1 cellular context compared by ENCODE assay signal in the genomic region with DNA sequence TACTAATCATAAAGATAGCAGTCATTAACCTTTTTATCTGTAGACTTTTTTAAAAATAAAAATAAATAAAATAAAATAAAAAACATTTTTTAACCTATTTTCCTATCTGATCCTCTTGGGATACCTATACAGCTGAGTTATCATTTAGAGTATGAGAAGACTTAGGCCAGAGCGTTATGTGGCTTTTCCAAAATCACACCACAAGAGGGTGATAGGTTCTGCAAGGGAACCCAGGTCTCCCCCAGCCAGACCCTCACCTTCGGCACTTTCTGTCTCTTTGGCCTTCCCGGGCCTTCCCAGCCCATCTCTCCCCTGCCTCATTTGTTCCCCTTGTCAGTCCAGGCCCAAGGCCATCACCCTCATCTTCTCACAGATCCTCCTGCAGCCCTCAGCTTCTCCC.
TF ChIP-seq lines count a peak whose summit lies in the region.

No MANE protein-coding gene starts in this region.

TF ChIP-seq in GM23338, 12 proteins besides CTCF, POLR2A, EP300 and RAD21 (continued from another document):
- TF ChIP-seq, protein P1, sequence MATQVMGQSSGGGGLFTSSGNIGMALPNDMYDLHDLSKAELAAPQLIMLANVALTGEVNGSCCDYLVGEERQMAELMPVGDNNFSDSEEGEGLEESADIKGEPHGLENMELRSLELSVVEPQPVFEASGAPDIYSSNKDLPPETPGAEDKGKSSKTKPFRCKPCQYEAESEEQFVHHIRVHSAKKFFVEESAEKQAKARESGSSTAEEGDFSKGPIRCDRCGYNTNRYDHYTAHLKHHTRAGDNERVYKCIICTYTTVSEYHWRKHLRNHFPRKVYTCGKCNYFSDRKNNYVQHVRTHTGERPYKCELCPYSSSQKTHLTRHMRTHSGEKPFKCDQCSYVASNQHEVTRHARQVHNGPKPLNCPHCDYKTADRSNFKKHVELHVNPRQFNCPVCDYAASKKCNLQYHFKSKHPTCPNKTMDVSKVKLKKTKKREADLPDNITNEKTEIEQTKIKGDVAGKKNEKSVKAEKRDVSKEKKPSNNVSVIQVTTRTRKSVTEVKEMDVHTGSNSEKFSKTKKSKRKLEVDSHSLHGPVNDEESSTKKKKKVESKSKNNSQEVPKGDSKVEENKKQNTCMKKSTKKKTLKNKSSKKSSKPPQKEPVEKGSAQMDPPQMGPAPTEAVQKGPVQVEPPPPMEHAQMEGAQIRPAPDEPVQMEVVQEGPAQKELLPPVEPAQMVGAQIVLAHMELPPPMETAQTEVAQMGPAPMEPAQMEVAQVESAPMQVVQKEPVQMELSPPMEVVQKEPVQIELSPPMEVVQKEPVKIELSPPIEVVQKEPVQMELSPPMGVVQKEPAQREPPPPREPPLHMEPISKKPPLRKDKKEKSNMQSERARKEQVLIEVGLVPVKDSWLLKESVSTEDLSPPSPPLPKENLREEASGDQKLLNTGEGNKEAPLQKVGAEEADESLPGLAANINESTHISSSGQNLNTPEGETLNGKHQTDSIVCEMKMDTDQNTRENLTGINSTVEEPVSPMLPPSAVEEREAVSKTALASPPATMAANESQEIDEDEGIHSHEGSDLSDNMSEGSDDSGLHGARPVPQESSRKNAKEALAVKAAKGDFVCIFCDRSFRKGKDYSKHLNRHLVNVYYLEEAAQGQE (IDR thresholded peaks at IDR 0.05; ENCODE audit: unreplicated experiment), result no peak
- TF ChIP-seq EZH2 (IDR thresholded peaks at IDR 0.05; ENCODE audit: low read depth, unreplicated experiment), result no peak
- TF ChIP-seq STAT1 (IDR thresholded peaks at IDR 0.05; ENCODE audit: unreplicated experiment), result no peak
- TF ChIP-seq, protein P2, sequence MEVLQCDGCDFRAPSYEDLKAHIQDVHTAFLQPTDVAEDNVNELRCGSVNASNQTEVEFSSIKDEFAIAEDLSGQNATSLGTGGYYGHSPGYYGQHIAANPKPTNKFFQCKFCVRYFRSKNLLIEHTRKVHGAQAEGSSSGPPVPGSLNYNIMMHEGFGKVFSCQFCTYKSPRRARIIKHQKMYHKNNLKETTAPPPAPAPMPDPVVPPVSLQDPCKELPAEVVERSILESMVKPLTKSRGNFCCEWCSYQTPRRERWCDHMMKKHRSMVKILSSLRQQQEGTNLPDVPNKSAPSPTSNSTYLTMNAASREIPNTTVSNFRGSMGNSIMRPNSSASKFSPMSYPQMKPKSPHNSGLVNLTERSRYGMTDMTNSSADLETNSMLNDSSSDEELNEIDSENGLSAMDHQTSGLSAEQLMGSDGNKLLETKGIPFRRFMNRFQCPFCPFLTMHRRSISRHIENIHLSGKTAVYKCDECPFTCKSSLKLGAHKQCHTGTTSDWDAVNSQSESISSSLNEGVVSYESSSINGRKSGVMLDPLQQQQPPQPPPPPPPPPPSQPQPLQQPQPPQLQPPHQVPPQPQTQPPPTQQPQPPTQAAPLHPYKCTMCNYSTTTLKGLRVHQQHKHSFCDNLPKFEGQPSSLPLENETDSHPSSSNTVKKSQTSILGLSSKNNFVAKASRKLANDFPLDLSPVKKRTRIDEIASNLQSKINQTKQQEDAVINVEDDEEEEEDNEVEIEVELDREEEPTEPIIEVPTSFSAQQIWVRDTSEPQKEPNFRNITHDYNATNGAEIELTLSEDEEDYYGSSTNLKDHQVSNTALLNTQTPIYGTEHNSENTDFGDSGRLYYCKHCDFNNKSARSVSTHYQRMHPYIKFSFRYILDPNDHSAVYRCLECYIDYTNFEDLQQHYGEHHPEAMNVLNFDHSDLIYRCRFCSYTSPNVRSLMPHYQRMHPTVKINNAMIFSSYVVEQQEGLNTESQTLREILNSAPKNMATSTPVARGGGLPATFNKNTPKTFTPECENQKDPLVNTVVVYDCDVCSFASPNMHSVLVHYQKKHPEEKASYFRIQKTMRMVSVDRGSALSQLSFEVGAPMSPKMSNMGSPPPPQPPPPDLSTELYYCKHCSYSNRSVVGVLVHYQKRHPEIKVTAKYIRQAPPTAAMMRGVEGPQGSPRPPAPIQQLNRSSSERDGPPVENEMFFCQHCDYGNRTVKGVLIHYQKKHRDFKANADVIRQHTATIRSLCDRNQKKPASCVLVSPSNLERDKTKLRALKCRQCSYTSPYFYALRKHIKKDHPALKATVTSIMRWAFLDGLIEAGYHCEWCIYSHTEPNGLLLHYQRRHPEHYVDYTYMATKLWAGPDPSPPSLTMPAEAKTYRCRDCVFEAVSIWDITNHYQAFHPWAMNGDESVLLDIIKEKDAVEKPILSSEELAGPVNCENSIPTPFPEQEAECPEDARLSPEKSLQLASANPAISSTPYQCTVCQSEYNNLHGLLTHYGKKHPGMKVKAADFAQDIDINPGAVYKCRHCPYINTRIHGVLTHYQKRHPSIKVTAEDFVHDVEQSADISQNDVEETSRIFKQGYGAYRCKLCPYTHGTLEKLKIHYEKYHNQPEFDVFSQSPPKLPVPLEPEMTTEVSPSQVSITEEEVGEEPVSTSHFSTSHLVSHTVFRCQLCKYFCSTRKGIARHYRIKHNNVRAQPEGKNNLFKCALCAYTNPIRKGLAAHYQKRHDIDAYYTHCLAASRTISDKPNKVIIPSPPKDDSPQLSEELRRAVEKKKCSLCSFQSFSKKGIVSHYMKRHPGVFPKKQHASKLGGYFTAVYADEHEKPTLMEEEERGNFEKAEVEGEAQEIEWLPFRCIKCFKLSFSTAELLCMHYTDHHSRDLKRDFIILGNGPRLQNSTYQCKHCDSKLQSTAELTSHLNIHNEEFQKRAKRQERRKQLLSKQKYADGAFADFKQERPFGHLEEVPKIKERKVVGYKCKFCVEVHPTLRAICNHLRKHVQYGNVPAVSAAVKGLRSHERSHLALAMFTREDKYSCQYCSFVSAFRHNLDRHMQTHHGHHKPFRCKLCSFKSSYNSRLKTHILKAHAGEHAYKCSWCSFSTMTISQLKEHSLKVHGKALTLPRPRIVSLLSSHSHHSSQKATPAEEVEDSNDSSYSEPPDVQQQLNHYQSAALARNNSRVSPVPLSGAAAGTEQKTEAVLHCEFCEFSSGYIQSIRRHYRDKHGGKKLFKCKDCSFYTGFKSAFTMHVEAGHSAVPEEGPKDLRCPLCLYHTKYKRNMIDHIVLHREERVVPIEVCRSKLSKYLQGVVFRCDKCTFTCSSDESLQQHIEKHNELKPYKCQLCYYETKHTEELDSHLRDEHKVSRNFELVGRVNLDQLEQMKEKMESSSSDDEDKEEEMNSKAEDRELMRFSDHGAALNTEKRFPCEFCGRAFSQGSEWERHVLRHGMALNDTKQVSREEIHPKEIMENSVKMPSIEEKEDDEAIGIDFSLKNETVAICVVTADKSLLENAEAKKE (CRISPR knock-in tag; IDR thresholded peaks at IDR 0.05), result no peak
- TF ChIP-seq NANOG (IDR thresholded peaks at IDR 0.05; ENCODE audit: borderline replicate concordance), result no peak
- TF ChIP-seq ZNF331 (CRISPR knock-in tag; IDR thresholded peaks at IDR 0.05; ENCODE audit: low read depth), result no peak
- TF ChIP-seq JUNB (IDR thresholded peaks at IDR 0.05; ENCODE audit: unreplicated experiment), result no peak
- TF ChIP-seq CREB1 (CRISPR knock-in tag; IDR thresholded peaks at IDR 0.05; ENCODE audit: low read depth), result no peak
- TF ChIP-seq POLR2AphosphoS5 (IDR thresholded peaks at IDR 0.05; ENCODE audit: low read depth), result no peak
